In genomic region chr10:132023092-132023811, GRCh38 we compare ENCODE assay signal across 8 cellular contexts. TPM values are rescaled to one million over a fixed set of nuclear protein-coding genes. Genes with fewer than 3 reads are reported as not detected.
DNase-seq lines count a peak whose midpoint lies in the region; ATAC-seq and TF ChIP-seq lines count a peak whose summit lies in the region.

No MANE protein-coding gene starts in this region.

- TF ChIP-seq RAD21 in liver (IDR thresholded peaks at IDR 0.05): peak; percentile 97 to 98

- WGBS in liver: 14% methylated on average over 36 of the region's 36 CpGs

- no peaks in the 10 kb centered on the region for H3K27me3 ChIP-seq in liver (ENCODE audit: control insufficient read depth in 4 of 4, insufficient read depth in 4 of 4, low read length in 3 of 4)

- peak; percentile 84 for TF ChIP-seq CTCF in liver (IDR thresholded peaks at IDR 0.05; ENCODE audit: low read depth, low read length, missing input control)

- no peak overlapping the region for H3K27ac ChIP-seq in liver (ENCODE audit: low read depth in 1 of 2, low read length in 2 of 2)

- H3K36me3 ChIP-seq in liver (ENCODE audit: control insufficient read depth in 4 of 4, insufficient read depth in 3 of 4, low read depth in 1 of 4, low read length in 3 of 4): no peaks in the 10 kb centered on the region

- no peak overlapping the region for H3K9ac ChIP-seq in liver (ENCODE audit: low read depth in 1 of 2, low read length in 2 of 2)

- in situ Hi-C loops in G401 (cut with HindIII; ENCODE audit: low sequenced_read_pairs): no loop called here

- ATAC-seq in HG02588 (IDR thresholded peaks at IDR 0.05; ENCODE audit: unreplicated experiment): peak; percentile 77
- ATAC-seq in GM21737 (IDR thresholded peaks at IDR 0.05; ENCODE audit: unreplicated experiment): no peak

- peak overlapping the region; percentile 20 to 55 (median 30) for H3K4me3 ChIP-seq in liver (ENCODE audit: low read depth in 1 of 3, low read length in 3 of 3)

- DNase-seq in G401 (ENCODE audit: low spot score) (peak; percentile 87), NCI-H2227 (lab: John Stamatoyannopoulos, UW; ENCODE audit: unreplicated experiment) (peak; percentile 80), dedifferentiated amniotic fluid mesenchymal stem cell (ENCODE audit: extremely low spot score) (peak; percentile 69)
- DNase-seq in activated CD4-positive, alpha-beta T cell treated with anti-CD3 and anti-CD28 coated beads, Interleukin-2, amount 50 U/mL, for 4 hours: peak; percentile 73 to 78
- peak; percentile 79 to 80 for DNase-seq in stimulated activated CD4-positive, alpha-beta T cell treated with anti-CD3 and anti-CD28 coated beads, Interleukin-2, amount 100 ng/mL, for 48 hours

- no peaks in the 10 kb centered on the region for H3K9me3 ChIP-seq in liver (ENCODE audit: control insufficient read depth in 4 of 4, low read length in 3 of 4)

- H3K4me1 ChIP-seq in liver (ENCODE audit: control insufficient read depth in 4 of 4, insufficient read depth in 4 of 4, low read length in 3 of 4): peaks cover 0 to 9% (median 7%) of the 10 kb centered on the region in 4 donors

TF ChIP-seq in liver, 16 proteins besides CTCF, POLR2A, EP300 and RAD21:
- TF ChIP-seq REST (IDR thresholded peaks at IDR 0.05) (peak; percentile 20), JUND (IDR thresholded peaks at IDR 0.05) (no peak), GABPA (IDR thresholded peaks at IDR 0.05 in 1 of 2, conservative IDR thresholded peaks at IDR 0.05 in 1 of 2) (no peak), ATF3 (IDR thresholded peaks at IDR 0.05) (no peak), MAX (IDR thresholded peaks at IDR 0.05) (no peak), FOXA1 (IDR thresholded peaks at IDR 0.05) (no peak), EGR1 (IDR thresholded peaks at IDR 0.05; ENCODE audit: low read depth in 2 of 2) (no peak)

RNA-seq across cellular contexts. Expression of gene BNIP3, which starts 41.5 kb away (rescaled TPM):
- total RNA-seq in G401 (2014; rRNA removed; shearing (Covaris generic)): 81.6 and 96.5 TPM in 2 replicates
- 100 to 1,000 TPM in 1 of 2 donors, 10 to 100 TPM in 1; 36.8 to 151 TPM for total RNA-seq in liver
- polyA plus RNA-seq in liver: 100 to 1,000 TPM in 1 of 2 donors, 10 to 100 TPM in 1; 94.4 to 133 TPM

RNA-seq across cellular contexts. Expression of gene JAKMIP3, which starts 42.5 kb away (rescaled TPM):
- 0.27 TPM in 1 of 2 replicates, not detected in the other for total RNA-seq in G401 (2014; rRNA removed; shearing (Covaris generic))
- under 1 TPM; 0.09 to 0.17 TPM for total RNA-seq in liver
- under 1 TPM in 1 of 2 donors, not detected in 1; 0.08 TPM for polyA plus RNA-seq in liver
